Comparison of ENCODE assay signal across 26 cellular contexts in genomic region chr15:94912760-94913159, GRCh38.
"Had no signal": no experiment of that assay in that cellular context is flagged by ENCODE, and none has a peak within 500 bp of the region (broad histone marks: within the 10 kb centered on the region; RNA-seq: fewer than 3 reads in every experiment).

No MANE protein-coding gene starts in this region.

- ATAC-seq: effector memory CD8-positive, alpha-beta T cell; esophagus mucosa; gastrocnemius medialis; heart right ventricle; left colon; left lobe of liver; lower lobe of right lung had no signal

- H3K27ac ChIP-seq: colonic mucosa, epithelial cell of prostate, esophagus squamous epithelium, gastrocnemius medialis, heart right ventricle, left ventricle myocardium inferior, lower lobe of right lung had no signal

- H3K36me3 ChIP-seq: colonic mucosa, esophagus squamous epithelium, gastrocnemius medialis, heart right ventricle, left ventricle myocardium inferior, lower lobe of right lung had no signal

- H3K4me3 ChIP-seq: colonic mucosa, esophagus squamous epithelium, gastrocnemius medialis, heart right ventricle, left ventricle myocardium inferior, lower lobe of right lung had no signal

- H3K4me1 ChIP-seq: colonic mucosa, esophagus squamous epithelium, gastrocnemius medialis, heart right ventricle, lower lobe of right lung had no signal

- H3K9me3 ChIP-seq: colonic mucosa, gastrocnemius medialis had no signal

- FAIRE-seq: endometrium, islet of Langerhans, kidney had no signal

- DNase-seq: colonic mucosa; cortex of kidney; effector CD8-positive, alpha-beta T cell; effector memory CD8-positive, alpha-beta T cell; endodermal cell; erythroblast; esophagus squamous epithelium; foreskin fibroblast; foreskin melanocyte; gastrocnemius medialis; glutamatergic neuron; head of caudate nucleus; heart right ventricle; hippocampal formation; kidney; kidney glomerular epithelial cell; left colon; left ventricle myocardium inferior; lower lobe of right lung; mesenchymal stem cell; midbrain had no signal

- H3K27me3 ChIP-seq: colonic mucosa, esophagus squamous epithelium, gastrocnemius medialis, heart right ventricle had no signal
